Comparison of ENCODE assay signal across 3 cellular contexts in the genomic region with DNA sequence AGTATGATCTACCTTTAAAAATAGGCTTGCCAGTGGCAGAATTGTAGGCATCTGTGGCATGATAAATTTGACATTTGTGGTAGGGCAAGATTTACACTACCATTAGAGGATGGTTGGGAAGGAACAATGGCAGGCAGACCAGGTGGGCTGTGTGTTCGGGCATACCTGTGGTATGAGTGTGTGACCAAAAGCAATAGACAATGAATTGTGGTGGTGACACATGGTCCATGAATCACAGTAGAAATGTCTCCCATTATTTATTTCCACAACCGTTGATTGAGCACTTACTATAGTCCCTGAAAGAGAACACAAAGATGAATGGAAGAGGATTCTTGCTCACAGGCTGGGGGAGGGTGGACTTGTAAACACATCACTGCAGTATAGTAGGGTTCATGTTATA.
TF ChIP-seq lines count a peak whose summit lies in the region.

No MANE protein-coding gene starts in this region.

TF ChIP-seq in SK-N-SH, 30 proteins besides CTCF, POLR2A, EP300 and RAD21 (continued from another document):
- TF ChIP-seq, protein P1, sequence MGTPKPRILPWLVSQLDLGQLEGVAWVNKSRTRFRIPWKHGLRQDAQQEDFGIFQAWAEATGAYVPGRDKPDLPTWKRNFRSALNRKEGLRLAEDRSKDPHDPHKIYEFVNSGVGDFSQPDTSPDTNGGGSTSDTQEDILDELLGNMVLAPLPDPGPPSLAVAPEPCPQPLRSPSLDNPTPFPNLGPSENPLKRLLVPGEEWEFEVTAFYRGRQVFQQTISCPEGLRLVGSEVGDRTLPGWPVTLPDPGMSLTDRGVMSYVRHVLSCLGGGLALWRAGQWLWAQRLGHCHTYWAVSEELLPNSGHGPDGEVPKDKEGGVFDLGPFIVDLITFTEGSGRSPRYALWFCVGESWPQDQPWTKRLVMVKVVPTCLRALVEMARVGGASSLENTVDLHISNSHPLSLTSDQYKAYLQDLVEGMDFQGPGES (IDR thresholded peaks at IDR 0.05; ENCODE audit: low read depth, low read length) = no peak
TF ChIP-seq in SK-N-SH: peak in this region for 2.

TF ChIP-seq in SK-N-SH treated with all-trans-retinoic acid at 6 μM for 48 hours, 23 proteins besides CTCF, POLR2A, EP300 and RAD21 (continued from another document):
- TF ChIP-seq SNAI2 (CRISPR knock-in tag; IDR thresholded peaks at IDR 0.05) (no peak), GLIS3 (CRISPR knock-in tag; IDR thresholded peaks at IDR 0.05) (no peak)
- TF ChIP-seq, protein P2, sequence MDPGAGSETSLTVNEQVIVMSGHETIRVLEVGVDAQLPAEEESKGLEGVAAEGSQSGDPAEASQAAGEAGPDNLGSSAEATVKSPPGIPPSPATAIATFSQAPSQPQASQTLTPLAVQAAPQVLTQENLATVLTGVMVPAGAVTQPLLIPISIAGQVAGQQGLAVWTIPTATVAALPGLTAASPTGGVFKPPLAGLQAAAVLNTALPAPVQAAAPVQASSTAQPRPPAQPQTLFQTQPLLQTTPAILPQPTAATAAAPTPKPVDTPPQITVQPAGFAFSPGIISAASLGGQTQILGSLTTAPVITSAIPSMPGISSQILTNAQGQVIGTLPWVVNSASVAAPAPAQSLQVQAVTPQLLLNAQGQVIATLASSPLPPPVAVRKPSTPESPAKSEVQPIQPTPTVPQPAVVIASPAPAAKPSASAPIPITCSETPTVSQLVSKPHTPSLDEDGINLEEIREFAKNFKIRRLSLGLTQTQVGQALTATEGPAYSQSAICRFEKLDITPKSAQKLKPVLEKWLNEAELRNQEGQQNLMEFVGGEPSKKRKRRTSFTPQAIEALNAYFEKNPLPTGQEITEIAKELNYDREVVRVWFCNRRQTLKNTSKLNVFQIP (CRISPR knock-in tag; IDR thresholded peaks at IDR 0.05; ENCODE audit: borderline replicate concordance, low read depth) = no peak
- TF ChIP-seq, protein P3, sequence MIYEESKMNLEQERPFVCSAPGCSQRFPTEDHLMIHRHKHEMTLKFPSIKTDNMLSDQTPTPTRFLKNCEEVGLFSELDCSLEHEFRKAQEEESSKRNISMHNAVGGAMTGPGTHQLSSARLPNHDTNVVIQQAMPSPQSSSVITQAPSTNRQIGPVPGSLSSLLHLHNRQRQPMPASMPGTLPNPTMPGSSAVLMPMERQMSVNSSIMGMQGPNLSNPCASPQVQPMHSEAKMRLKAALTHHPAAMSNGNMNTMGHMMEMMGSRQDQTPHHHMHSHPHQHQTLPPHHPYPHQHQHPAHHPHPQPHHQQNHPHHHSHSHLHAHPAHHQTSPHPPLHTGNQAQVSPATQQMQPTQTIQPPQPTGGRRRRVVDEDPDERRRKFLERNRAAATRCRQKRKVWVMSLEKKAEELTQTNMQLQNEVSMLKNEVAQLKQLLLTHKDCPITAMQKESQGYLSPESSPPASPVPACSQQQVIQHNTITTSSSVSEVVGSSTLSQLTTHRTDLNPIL (CRISPR knock-in tag; IDR thresholded peaks at IDR 0.05; ENCODE audit: low read depth) = no peak
- TF ChIP-seq, protein P4, sequence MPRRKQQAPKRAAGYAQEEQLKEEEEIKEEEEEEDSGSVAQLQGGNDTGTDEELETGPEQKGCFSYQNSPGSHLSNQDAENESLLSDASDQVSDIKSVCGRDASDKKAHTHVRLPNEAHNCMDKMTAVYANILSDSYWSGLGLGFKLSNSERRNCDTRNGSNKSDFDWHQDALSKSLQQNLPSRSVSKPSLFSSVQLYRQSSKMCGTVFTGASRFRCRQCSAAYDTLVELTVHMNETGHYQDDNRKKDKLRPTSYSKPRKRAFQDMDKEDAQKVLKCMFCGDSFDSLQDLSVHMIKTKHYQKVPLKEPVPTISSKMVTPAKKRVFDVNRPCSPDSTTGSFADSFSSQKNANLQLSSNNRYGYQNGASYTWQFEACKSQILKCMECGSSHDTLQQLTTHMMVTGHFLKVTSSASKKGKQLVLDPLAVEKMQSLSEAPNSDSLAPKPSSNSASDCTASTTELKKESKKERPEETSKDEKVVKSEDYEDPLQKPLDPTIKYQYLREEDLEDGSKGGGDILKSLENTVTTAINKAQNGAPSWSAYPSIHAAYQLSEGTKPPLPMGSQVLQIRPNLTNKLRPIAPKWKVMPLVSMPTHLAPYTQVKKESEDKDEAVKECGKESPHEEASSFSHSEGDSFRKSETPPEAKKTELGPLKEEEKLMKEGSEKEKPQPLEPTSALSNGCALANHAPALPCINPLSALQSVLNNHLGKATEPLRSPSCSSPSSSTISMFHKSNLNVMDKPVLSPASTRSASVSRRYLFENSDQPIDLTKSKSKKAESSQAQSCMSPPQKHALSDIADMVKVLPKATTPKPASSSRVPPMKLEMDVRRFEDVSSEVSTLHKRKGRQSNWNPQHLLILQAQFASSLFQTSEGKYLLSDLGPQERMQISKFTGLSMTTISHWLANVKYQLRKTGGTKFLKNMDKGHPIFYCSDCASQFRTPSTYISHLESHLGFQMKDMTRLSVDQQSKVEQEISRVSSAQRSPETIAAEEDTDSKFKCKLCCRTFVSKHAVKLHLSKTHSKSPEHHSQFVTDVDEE (CRISPR knock-in tag; IDR thresholded peaks at IDR 0.05) = no peak
- TF ChIP-seq, protein P5, sequence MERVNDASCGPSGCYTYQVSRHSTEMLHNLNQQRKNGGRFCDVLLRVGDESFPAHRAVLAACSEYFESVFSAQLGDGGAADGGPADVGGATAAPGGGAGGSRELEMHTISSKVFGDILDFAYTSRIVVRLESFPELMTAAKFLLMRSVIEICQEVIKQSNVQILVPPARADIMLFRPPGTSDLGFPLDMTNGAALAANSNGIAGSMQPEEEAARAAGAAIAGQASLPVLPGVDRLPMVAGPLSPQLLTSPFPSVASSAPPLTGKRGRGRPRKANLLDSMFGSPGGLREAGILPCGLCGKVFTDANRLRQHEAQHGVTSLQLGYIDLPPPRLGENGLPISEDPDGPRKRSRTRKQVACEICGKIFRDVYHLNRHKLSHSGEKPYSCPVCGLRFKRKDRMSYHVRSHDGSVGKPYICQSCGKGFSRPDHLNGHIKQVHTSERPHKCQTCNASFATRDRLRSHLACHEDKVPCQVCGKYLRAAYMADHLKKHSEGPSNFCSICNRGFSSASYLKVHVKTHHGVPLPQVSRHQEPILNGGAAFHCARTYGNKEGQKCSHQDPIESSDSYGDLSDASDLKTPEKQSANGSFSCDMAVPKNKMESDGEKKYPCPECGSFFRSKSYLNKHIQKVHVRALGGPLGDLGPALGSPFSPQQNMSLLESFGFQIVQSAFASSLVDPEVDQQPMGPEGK (CRISPR knock-in tag; IDR thresholded peaks at IDR 0.05; ENCODE audit: borderline replicate concordance) = no peak

TF ChIP-seq in Ishikawa, 13 proteins besides CTCF, POLR2A, EP300 and RAD21 (continued from another document):
- TF ChIP-seq, protein P6, sequence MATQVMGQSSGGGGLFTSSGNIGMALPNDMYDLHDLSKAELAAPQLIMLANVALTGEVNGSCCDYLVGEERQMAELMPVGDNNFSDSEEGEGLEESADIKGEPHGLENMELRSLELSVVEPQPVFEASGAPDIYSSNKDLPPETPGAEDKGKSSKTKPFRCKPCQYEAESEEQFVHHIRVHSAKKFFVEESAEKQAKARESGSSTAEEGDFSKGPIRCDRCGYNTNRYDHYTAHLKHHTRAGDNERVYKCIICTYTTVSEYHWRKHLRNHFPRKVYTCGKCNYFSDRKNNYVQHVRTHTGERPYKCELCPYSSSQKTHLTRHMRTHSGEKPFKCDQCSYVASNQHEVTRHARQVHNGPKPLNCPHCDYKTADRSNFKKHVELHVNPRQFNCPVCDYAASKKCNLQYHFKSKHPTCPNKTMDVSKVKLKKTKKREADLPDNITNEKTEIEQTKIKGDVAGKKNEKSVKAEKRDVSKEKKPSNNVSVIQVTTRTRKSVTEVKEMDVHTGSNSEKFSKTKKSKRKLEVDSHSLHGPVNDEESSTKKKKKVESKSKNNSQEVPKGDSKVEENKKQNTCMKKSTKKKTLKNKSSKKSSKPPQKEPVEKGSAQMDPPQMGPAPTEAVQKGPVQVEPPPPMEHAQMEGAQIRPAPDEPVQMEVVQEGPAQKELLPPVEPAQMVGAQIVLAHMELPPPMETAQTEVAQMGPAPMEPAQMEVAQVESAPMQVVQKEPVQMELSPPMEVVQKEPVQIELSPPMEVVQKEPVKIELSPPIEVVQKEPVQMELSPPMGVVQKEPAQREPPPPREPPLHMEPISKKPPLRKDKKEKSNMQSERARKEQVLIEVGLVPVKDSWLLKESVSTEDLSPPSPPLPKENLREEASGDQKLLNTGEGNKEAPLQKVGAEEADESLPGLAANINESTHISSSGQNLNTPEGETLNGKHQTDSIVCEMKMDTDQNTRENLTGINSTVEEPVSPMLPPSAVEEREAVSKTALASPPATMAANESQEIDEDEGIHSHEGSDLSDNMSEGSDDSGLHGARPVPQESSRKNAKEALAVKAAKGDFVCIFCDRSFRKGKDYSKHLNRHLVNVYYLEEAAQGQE (IDR thresholded peaks at IDR 0.05; ENCODE audit: low read depth) = no peak
- TF ChIP-seq, protein P7, sequence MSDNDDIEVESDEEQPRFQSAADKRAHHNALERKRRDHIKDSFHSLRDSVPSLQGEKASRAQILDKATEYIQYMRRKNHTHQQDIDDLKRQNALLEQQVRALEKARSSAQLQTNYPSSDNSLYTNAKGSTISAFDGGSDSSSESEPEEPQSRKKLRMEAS (IDR thresholded peaks at IDR 0.05) = no peak
- TF ChIP-seq, protein P8, sequence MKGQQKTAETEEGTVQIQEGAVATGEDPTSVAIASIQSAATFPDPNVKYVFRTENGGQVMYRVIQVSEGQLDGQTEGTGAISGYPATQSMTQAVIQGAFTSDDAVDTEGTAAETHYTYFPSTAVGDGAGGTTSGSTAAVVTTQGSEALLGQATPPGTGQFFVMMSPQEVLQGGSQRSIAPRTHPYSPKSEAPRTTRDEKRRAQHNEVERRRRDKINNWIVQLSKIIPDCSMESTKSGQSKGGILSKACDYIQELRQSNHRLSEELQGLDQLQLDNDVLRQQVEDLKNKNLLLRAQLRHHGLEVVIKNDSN (IDR thresholded peaks at IDR 0.05) = no peak
- TF ChIP-seq CEBPB (IDR thresholded peaks at IDR 0.05) (no peak), CREB1 (IDR thresholded peaks at IDR 0.05; ENCODE audit: low read depth) (no peak), NFIC (IDR thresholded peaks at IDR 0.05) (peak; percentile 57), TEAD4 (IDR thresholded peaks at IDR 0.05) (peak; percentile 90), YY1 (IDR thresholded peaks at IDR 0.05; ENCODE audit: low read depth) (no peak), ZBTB7A (IDR thresholded peaks at IDR 0.05; ENCODE audit: low read depth) (no peak), TCF12 (IDR thresholded peaks at IDR 0.05; ENCODE audit: low read depth) (peak; percentile 94), FOXM1 (IDR thresholded peaks at IDR 0.05; ENCODE audit: borderline replicate concordance, low read depth) (peak; percentile 63; the same call in 1 of the 2 replicates), EGR1 (IDR thresholded peaks at IDR 0.05) (no peak)
